Comparison of ENCODE assay signal across 23 cellular contexts in the genomic region with DNA sequence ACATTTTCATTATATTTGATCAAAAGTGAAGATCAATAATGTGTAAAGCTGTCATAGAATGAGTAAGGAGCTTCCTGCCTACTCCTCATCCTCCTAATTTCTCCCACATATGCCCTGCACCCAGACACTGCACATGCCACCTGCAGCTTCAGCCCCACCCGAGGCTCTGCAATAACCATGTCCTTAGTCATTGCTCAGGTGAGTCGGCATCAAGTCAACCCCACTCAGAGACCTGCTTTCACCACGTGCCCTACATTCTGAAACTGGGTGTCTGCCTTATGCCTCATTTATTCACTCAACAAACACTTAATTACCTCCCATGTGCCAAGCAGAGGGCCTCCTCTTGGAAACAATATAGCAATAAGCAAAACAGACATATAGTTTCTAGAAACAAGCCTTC. TPM values are rescaled to one million over a fixed set of nuclear protein-coding genes. Genes with fewer than 3 reads are reported as not detected.
DNase-seq lines count a peak whose midpoint lies in the region; ATAC-seq and TF ChIP-seq lines count a peak whose summit lies in the region.
"Had no signal": no experiment of that assay in that cellular context is flagged by ENCODE, and none has a peak within 500 bp of the region (broad histone marks: within the 10 kb centered on the region; RNA-seq: fewer than 3 reads in every experiment).

No MANE protein-coding gene starts in this region.

- H3K27me3 Mint-ChIP-seq in activated naive CD8-positive, alpha-beta T cell treated with anti-CD3 and anti-CD28 coated beads, Interleukin-2, amount 50 U/mL, for 24 hours: no peaks in the 10 kb centered on the region
- H3K27me3 Mint-ChIP-seq in activated naive CD8-positive, alpha-beta T cell treated with anti-CD3 and anti-CD28 coated beads for 36 hours: no peaks in the 10 kb centered on the region
- H3K27me3 Mint-ChIP-seq in stimulated activated naive CD8-positive, alpha-beta T cell treated with anti-CD3 and anti-CD28 coated beads, Interleukin-15, Interleukin-2, amounts not matched to agents 100 ng/mL and 50 ng/mL, for 24 hours: no peaks in the 10 kb centered on the region
- H3K27me3 Mint-ChIP-seq: CD4-positive, CD25-positive, alpha-beta regulatory T cell; IgD-negative memory B cell; naive B cell; stimulated activated memory B cell treated with anti-CD40 and anti-IgM and Interleukin-4, amounts not matched to agents 10 μg/mL and 1 μg/mL and 100 μg/mL, for 72 hours had no signal

- ATAC-seq in activated naive CD8-positive, alpha-beta T cell treated with anti-CD3 and anti-CD28 coated beads, Interleukin-2, amount 50 U/mL, for 24 hours: peak; percentile 57
- ATAC-seq: stimulated activated memory B cell treated with anti-CD40 and anti-IgM and Interleukin-4, amounts not matched to agents 10 μg/mL and 1 μg/mL and 100 μg/mL, for 72 hours had no signal

- TF ChIP-seq CTCF in RWPE1 (conservative IDR thresholded peaks at IDR 0.05; ENCODE audit: low read depth): no peak

- peaks cover 50% of the 10 kb centered on the region for H3K4me1 Mint-ChIP-seq in activated naive CD8-positive, alpha-beta T cell treated with anti-CD3 and anti-CD28 coated beads, Interleukin-2, amount 50 U/mL, for 24 hours
- H3K4me1 Mint-ChIP-seq in activated naive CD8-positive, alpha-beta T cell treated with anti-CD3 and anti-CD28 coated beads for 36 hours: peaks cover 30% of the 10 kb centered on the region
- peaks cover 50% of the 10 kb centered on the region for H3K4me1 Mint-ChIP-seq in stimulated activated naive CD8-positive, alpha-beta T cell treated with anti-CD3 and anti-CD28 coated beads, Interleukin-15, Interleukin-2, amounts not matched to agents 100 ng/mL and 50 ng/mL, for 24 hours (ENCODE audit: low read depth)
- H3K4me1 Mint-ChIP-seq: IgD-negative memory B cell, naive B cell had no signal

- H3K9me3 Mint-ChIP-seq in activated naive CD8-positive, alpha-beta T cell treated with anti-CD3 and anti-CD28 coated beads, Interleukin-2, amount 50 U/mL, for 24 hours: peaks cover 5% of the 10 kb centered on the region
- peaks cover 5% of the 10 kb centered on the region for H3K9me3 Mint-ChIP-seq in activated naive CD8-positive, alpha-beta T cell treated with anti-CD3 and anti-CD28 coated beads for 36 hours
- H3K9me3 Mint-ChIP-seq in stimulated activated naive CD8-positive, alpha-beta T cell treated with anti-CD3 and anti-CD28 coated beads, Interleukin-15, Interleukin-2, amounts not matched to agents 100 ng/mL and 50 ng/mL, for 24 hours: peaks cover 4% of the 10 kb centered on the region
- H3K9me3 Mint-ChIP-seq: CD4-positive, CD25-positive, alpha-beta regulatory T cell; stimulated activated memory B cell treated with anti-CD40 and anti-IgM and Interleukin-4, amounts not matched to agents 10 μg/mL and 1 μg/mL and 100 μg/mL, for 72 hours had no signal

- CTCF ChIA-PET in RWPE1 (lab: Yijun Ruan, JAX): interaction anchor here (0.6 kb wide), 1 partner anchor 96 kb away, joined by 3 read pairs; no protein-coding TSS in a partner anchor

- no peak for DNase-seq in activated naive CD8-positive, alpha-beta T cell treated with anti-CD3 and anti-CD28 coated beads, Interleukin-2, amount 50 U/mL, for 24 hours
- no peak for DNase-seq in activated naive CD8-positive, alpha-beta T cell treated with anti-CD3 and anti-CD28 coated beads for 36 hours
- DNase-seq in RWPE1 (ENCODE audit: low spot score) (peak; percentile 45), epithelial cell of prostate (ENCODE audit: low read depth, low spot score) (peak; percentile 78), NCI-H1105 (lab: John Stamatoyannopoulos, UW) (no peak), NCI-H2227 treated with DMSO at 0.1 percent for 48 hours (lab: John Stamatoyannopoulos, UW) (no peak)
- DNase-seq: amniotic stem cell; CD4-positive, CD25-positive, alpha-beta regulatory T cell; central memory CD4-positive, alpha-beta T cell; DMS153; dorsolateral prefrontal cortex; kidney; naive B cell; NCI-H146; NCI-H2171; NCI-H69; SHP77 treated with DMSO at 0.1 percent for 48 hours; thyroid gland had no signal

- POLR2A ChIA-PET in RWPE1 (lab: Yijun Ruan, JAX; ENCODE audit: low non-redundant PET): no interaction called here

- no peak overlapping the region for H3K4me3 Mint-ChIP-seq in activated naive CD8-positive, alpha-beta T cell treated with anti-CD3 and anti-CD28 coated beads, Interleukin-2, amount 50 U/mL, for 24 hours
- H3K4me3 Mint-ChIP-seq in activated naive CD8-positive, alpha-beta T cell treated with anti-CD3 and anti-CD28 coated beads for 36 hours: no peak overlapping the region
- no peak overlapping the region for H3K4me3 Mint-ChIP-seq in stimulated activated naive CD8-positive, alpha-beta T cell treated with anti-CD3 and anti-CD28 coated beads, Interleukin-15, Interleukin-2, amounts not matched to agents 100 ng/mL and 50 ng/mL, for 24 hours
- H3K4me3 Mint-ChIP-seq: CD4-positive, CD25-positive, alpha-beta regulatory T cell; IgD-negative memory B cell; naive B cell; stimulated activated memory B cell treated with anti-CD40 and anti-IgM and Interleukin-4, amounts not matched to agents 10 μg/mL and 1 μg/mL and 100 μg/mL, for 72 hours had no signal

- peak overlapping the region; percentile 8 for H3K27ac Mint-ChIP-seq in activated naive CD8-positive, alpha-beta T cell treated with anti-CD3 and anti-CD28 coated beads, Interleukin-2, amount 50 U/mL, for 24 hours
- no peak overlapping the region for H3K27ac Mint-ChIP-seq in activated naive CD8-positive, alpha-beta T cell treated with anti-CD3 and anti-CD28 coated beads for 36 hours
- peak overlapping the region; percentile 78 for H3K27ac Mint-ChIP-seq in stimulated activated naive CD8-positive, alpha-beta T cell treated with anti-CD3 and anti-CD28 coated beads, Interleukin-15, Interleukin-2, amounts not matched to agents 100 ng/mL and 50 ng/mL, for 24 hours
- H3K27ac Mint-ChIP-seq: IgD-negative memory B cell; stimulated activated memory B cell treated with anti-CD40 and anti-IgM and Interleukin-4, amounts not matched to agents 10 μg/mL and 1 μg/mL and 100 μg/mL, for 72 hours had no signal

- H3K27ac ChIP-seq in RWPE1: no peak overlapping the region
- peak overlapping the region; percentile 94 for H3K27ac ChIP-seq in epithelial cell of prostate
- H3K27ac ChIP-seq: dorsolateral prefrontal cortex, HL-60, right atrium auricular region, thyroid gland had no signal

- peaks cover 11% of the 10 kb centered on the region for H3K36me3 Mint-ChIP-seq in activated naive CD8-positive, alpha-beta T cell treated with anti-CD3 and anti-CD28 coated beads, Interleukin-2, amount 50 U/mL, for 24 hours (ENCODE audit: low read depth)
- H3K36me3 Mint-ChIP-seq in activated naive CD8-positive, alpha-beta T cell treated with anti-CD3 and anti-CD28 coated beads for 36 hours: peaks cover 12% of the 10 kb centered on the region
- peaks cover 12% of the 10 kb centered on the region for H3K36me3 Mint-ChIP-seq in stimulated activated naive CD8-positive, alpha-beta T cell treated with anti-CD3 and anti-CD28 coated beads, Interleukin-15, Interleukin-2, amounts not matched to agents 100 ng/mL and 50 ng/mL, for 24 hours (ENCODE audit: low read depth)

RNA-seq across cellular contexts. Expression of gene TNFAIP3, which starts 15.4 kb away (rescaled TPM):
- total RNA-seq in activated naive CD8-positive, alpha-beta T cell treated with anti-CD3 and anti-CD28 coated beads for 36 hours: 100 to 1,000 TPM; 214 to 222 TPM

Comparison
In these comparisons a context has a peak if more than half of its experiments do, and no peak if none do; other contexts are left out.
1. DNase-seq: peak in RWPE1 (single experiment) and epithelial cell of prostate (single experiment); none in activated naive CD8-positive, alpha-beta T cell treated with anti-CD3 and anti-CD28 coated beads, Interleukin-2, amount 50 U/mL, for 24 hours (single experiment), activated naive CD8-positive, alpha-beta T cell treated with anti-CD3 and anti-CD28 coated beads for 36 hours (single experiment), NCI-H1105 (single experiment) and NCI-H2227 treated with DMSO at 0.1 percent for 48 hours (single experiment).